ENCODE assay signal across 19 cellular contexts in genomic region chr3:77158701-77159100, GRCh38.
A peak's percentile ranks its signal among the peaks of the same experiment; 100 is the strongest.
DNase-seq lines count a peak whose midpoint lies in the region; ATAC-seq and TF ChIP-seq lines count a peak whose summit lies in the region.
"Had no signal": no experiment of that assay in that cellular context is flagged by ENCODE, and none has a peak within 500 bp of the region (broad histone marks: within the 10 kb centered on the region; RNA-seq: fewer than 3 reads in every experiment).

No MANE protein-coding gene starts in this region.

- no peak overlapping the region for H3K27ac ChIP-seq in foreskin keratinocyte
- no peak overlapping the region for H3K27ac ChIP-seq in suprapubic skin
- no peak overlapping the region for H3K27ac ChIP-seq in SJCRH30
- H3K27ac ChIP-seq: 22Rv1; BLaER1 treated with 17β-estradiol and CSF1 and Interleukin-3, amounts not matched to agents 10 nM and 100 nM; GM23248 had no signal

- TF ChIP-seq POLR2A in suprapubic skin (IDR thresholded peaks at IDR 0.05): no peak

- H3K4me3 ChIP-seq in suprapubic skin: no peak overlapping the region
- H3K4me3 ChIP-seq in SJCRH30: no peak overlapping the region
- H3K4me3 ChIP-seq: BLaER1 treated with 17β-estradiol and CSF1 and Interleukin-3, amounts not matched to agents 10 nM and 100 nM; GM23248 had no signal

- WGBS in suprapubic skin: 56% methylated on average over 4 of the region's 4 CpGs

- no peak for TF ChIP-seq CTCF in WTC11 (IDR thresholded peaks at IDR 0.05)
- no peak for TF ChIP-seq CTCF in foreskin keratinocyte (conservative IDR thresholded peaks at IDR 0.05)
- TF ChIP-seq CTCF in osteocyte (IDR thresholded peaks at IDR 0.05): no peak
- TF ChIP-seq CTCF in suprapubic skin (IDR thresholded peaks at IDR 0.05): no peak

- TF ChIP-seq EP300 in suprapubic skin (IDR thresholded peaks at IDR 0.05): no peak

- H3K4me3 Mint-ChIP-seq in WTC11 (no peak overlapping the region), osteocyte (ENCODE audit: unreplicated experiment) (peak overlapping the region; percentile 46)
- H3K4me3 Mint-ChIP-seq: CD4-positive, alpha-beta memory T cell; H9 had no signal

- no peaks in the 10 kb centered on the region for H3K9me3 Mint-ChIP-seq in WTC11
- H3K9me3 Mint-ChIP-seq in osteocyte (ENCODE audit: unreplicated experiment): no peaks in the 10 kb centered on the region
- H3K9me3 Mint-ChIP-seq: H9 had no signal

- POLR2A ChIA-PET in WTC11 (lab: Charles Lee): no interaction called here

- H3K4me1 ChIP-seq in foreskin keratinocyte (no peaks in the 10 kb centered on the region), suprapubic skin (no peaks in the 10 kb centered on the region), SJCRH30 (no peaks in the 10 kb centered on the region)

- H3K27ac Mint-ChIP-seq in WTC11 (peak overlapping the region; percentile 47; the same call in 1 of the 2 replicates), osteocyte (ENCODE audit: unreplicated experiment) (peak overlapping the region; percentile 58)
- H3K27ac Mint-ChIP-seq: CD4-positive, alpha-beta memory T cell; H9 had no signal

- H3K4me1 Mint-ChIP-seq in WTC11: peaks cover 29% of the 10 kb centered on the region
- peaks cover 19% of the 10 kb centered on the region for H3K4me1 Mint-ChIP-seq in osteocyte (ENCODE audit: unreplicated experiment)
- H3K4me1 Mint-ChIP-seq: CD4-positive, alpha-beta memory T cell had no signal

- CTCF ChIA-PET in WTC11 (lab: Charles Lee): interaction anchor here (0.5 to 1.8 kb wide), 10 partner anchors 10 to 484 kb away, joined by 3 to 11 read pairs (median 3); no protein-coding TSS in a partner anchor

- H3K9me3 ChIP-seq in suprapubic skin (no peaks in the 10 kb centered on the region), SJCRH30 (replicated peaks) (no peaks in the 10 kb centered on the region)
- H3K9me3 ChIP-seq: BE2C; BLaER1 treated with 17β-estradiol and CSF1 and Interleukin-3, amounts not matched to agents 10 nM and 100 nM had no signal

- ATAC-seq in WTC11: no peak
- ATAC-seq in foreskin keratinocyte: peak; percentile 32
- ATAC-seq in HG03095 (IDR thresholded peaks at IDR 0.05; ENCODE audit: unreplicated experiment): no peak
- ATAC-seq: HCT116 had no signal

- H3K36me3 ChIP-seq in suprapubic skin (no peaks in the 10 kb centered on the region), SJCRH30 (no peaks in the 10 kb centered on the region)
- H3K36me3 ChIP-seq: BE2C; BLaER1 treated with 17β-estradiol and CSF1 and Interleukin-3, amounts not matched to agents 10 nM and 100 nM had no signal

- H3K27me3 Mint-ChIP-seq in WTC11 (ENCODE audit: low read depth) (no peaks in the 10 kb centered on the region), osteocyte (ENCODE audit: unreplicated experiment) (no peaks in the 10 kb centered on the region)
- H3K27me3 Mint-ChIP-seq: CD4-positive, alpha-beta memory T cell had no signal

- H3K27me3 ChIP-seq in foreskin keratinocyte (no peaks in the 10 kb centered on the region), suprapubic skin (no peaks in the 10 kb centered on the region), SJCRH30 (no peaks in the 10 kb centered on the region)
- H3K27me3 ChIP-seq: BE2C; BLaER1 treated with 17β-estradiol and CSF1 and Interleukin-3, amounts not matched to agents 10 nM and 100 nM had no signal

- H3K36me3 Mint-ChIP-seq in WTC11 (no peaks in the 10 kb centered on the region), osteocyte (ENCODE audit: unreplicated experiment) (no peaks in the 10 kb centered on the region)
- H3K36me3 Mint-ChIP-seq: CD4-positive, alpha-beta memory T cell had no signal

- DNase-seq in Ammon's horn (ENCODE audit: low spot score) (peak; percentile 13), WTC11 (ENCODE audit: low spot score) (no peak), foreskin keratinocyte (no peak), osteocyte (ENCODE audit: extremely low spot score, unreplicated experiment) (no peak), suprapubic skin (ENCODE audit: low spot score in 2 of 2) (no peak), SJCRH30 (no peak)
- DNase-seq in activated T-cell treated with anti-CD3 and anti-CD28 coated beads, Interleukin-2, amount 50 U/mL, for 48 hours: no peak
- DNase-seq: BE2C; Calu3; CD4-positive, alpha-beta memory T cell; COR-L47; DMS153; DND-41; GM23248; H9 had no signal

TF ChIP-seq in WTC11, 78 proteins besides CTCF, POLR2A, EP300 and RAD21:
- TF ChIP-seq NFE2L1 (CRISPR knock-in tag; IDR thresholded peaks at IDR 0.05): no peak
- no peak for TF ChIP-seq SMAD4 (CRISPR knock-in tag; IDR thresholded peaks at IDR 0.05)
- no peak for TF ChIP-seq IRF1 (CRISPR knock-in tag; IDR thresholded peaks at IDR 0.05)
- no peak for TF ChIP-seq NR1H2 (CRISPR knock-in tag; IDR thresholded peaks at IDR 0.05)
- TF ChIP-seq CREM (CRISPR knock-in tag; IDR thresholded peaks at IDR 0.05): no peak
- no peak for TF ChIP-seq HMGA2 (CRISPR knock-in tag; IDR thresholded peaks at IDR 0.05)
- no peak for TF ChIP-seq NFATC4 (CRISPR knock-in tag; IDR thresholded peaks at IDR 0.05)
- TF ChIP-seq IRF2 (CRISPR knock-in tag; IDR thresholded peaks at IDR 0.05; ENCODE audit: borderline replicate concordance, low read depth): no peak
- no peak for TF ChIP-seq ATF6 (CRISPR knock-in tag; IDR thresholded peaks at IDR 0.05)
- no peak for TF ChIP-seq TCF7 (CRISPR knock-in tag; IDR thresholded peaks at IDR 0.05; ENCODE audit: low read depth)
- TF ChIP-seq ESRRA (CRISPR knock-in tag; IDR thresholded peaks at IDR 0.05; ENCODE audit: borderline replicate concordance): no peak
- TF ChIP-seq ZNF423 (CRISPR knock-in tag; IDR thresholded peaks at IDR 0.05): no peak
- TF ChIP-seq TEAD4 (CRISPR knock-in tag; IDR thresholded peaks at IDR 0.05): no peak
- TF ChIP-seq ARID4B (CRISPR knock-in tag; IDR thresholded peaks at IDR 0.05; ENCODE audit: borderline replicate concordance): no peak
- no peak for TF ChIP-seq JAZF1 (CRISPR knock-in tag; IDR thresholded peaks at IDR 0.05)
- no peak for TF ChIP-seq MAX (CRISPR knock-in tag; IDR thresholded peaks at IDR 0.05)
